In genomic region chr17:17480593-17481148, GRCh38 we compare ENCODE assay signal across 15 cellular contexts. TPM values are rescaled to one million over a fixed set of nuclear protein-coding genes. Genes with fewer than 3 reads are reported as not detected.
DNase-seq lines count a peak whose midpoint lies in the region; ATAC-seq and TF ChIP-seq lines count a peak whose summit lies in the region.
"Had no signal": no experiment of that assay in that cellular context is flagged by ENCODE, and none has a peak within 500 bp of the region (broad histone marks: within the 10 kb centered on the region; RNA-seq: fewer than 3 reads in every experiment).

No MANE protein-coding gene starts in this region.

- H3K4me3 Mint-ChIP-seq in activated CD8-positive, alpha-beta T cell treated with anti-CD3 and anti-CD28 coated beads for 36 hours, result no peak overlapping the region
- H3K4me3 Mint-ChIP-seq: GM23338 had no signal

- peaks cover 74% of the 10 kb centered on the region for H3K4me1 Mint-ChIP-seq in activated CD8-positive, alpha-beta T cell treated with anti-CD3 and anti-CD28 coated beads for 36 hours (ENCODE audit: low read depth)

- peak overlapping the region; percentile 75 for H3K27ac Mint-ChIP-seq in activated CD8-positive, alpha-beta T cell treated with anti-CD3 and anti-CD28 coated beads for 36 hours
- H3K27ac Mint-ChIP-seq: GM23338 had no signal

- WGBS in right cardiac atrium, result 75% methylated on average over 6 of the region's 6 CpGs
- 24% methylated on average over 6 of the region's 6 CpGs for WGBS in thymus
- WGBS in smooth muscle cell (ENCODE audit: low lambda C conversion rate), result 92% methylated on average over 6 of the region's 6 CpGs

- H3K9me3 ChIP-seq in right cardiac atrium (ENCODE audit: control insufficient read depth, low read length), result no peaks in the 10 kb centered on the region
- no peaks in the 10 kb centered on the region for H3K9me3 ChIP-seq in thymus (ENCODE audit: control insufficient read depth)
- no peaks in the 10 kb centered on the region for H3K9me3 ChIP-seq in smooth muscle cell (replicated peaks; ENCODE audit: low read depth)
- H3K9me3 ChIP-seq: pancreas, spleen had no signal

- no peak overlapping the region for H3K9ac ChIP-seq in smooth muscle cell (ENCODE audit: low read depth)

- H3K9me3 Mint-ChIP-seq in activated CD8-positive, alpha-beta T cell treated with anti-CD3 and anti-CD28 coated beads for 36 hours, result no peaks in the 10 kb centered on the region
- H3K9me3 Mint-ChIP-seq: GM23338 had no signal

- no peaks in the 10 kb centered on the region for H3K27me3 Mint-ChIP-seq in activated CD8-positive, alpha-beta T cell treated with anti-CD3 and anti-CD28 coated beads for 36 hours

- TF ChIP-seq CTCF in activated CD8-positive, alpha-beta T cell treated with anti-CD3 and anti-CD28 coated beads for 36 hours (IDR thresholded peaks at IDR 0.05), result no peak
- TF ChIP-seq CTCF in epithelial cell of esophagus (IDR thresholded peaks at IDR 0.05; ENCODE audit: insufficient read depth, low read depth, low read length, missing control alignments), result no peak
- TF ChIP-seq CTCF in smooth muscle cell (IDR thresholded peaks at IDR 0.05; ENCODE audit: borderline replicate concordance, insufficient read depth, poor library complexity, severe bottlenecking), result no peak

- CTCF ChIA-PET in activated CD8-positive, alpha-beta T cell treated with anti-CD3 and anti-CD28 coated beads for 36 hours (lab: Charles Lee), result interaction anchor here (1.1 to 1.6 kb wide), 2 partner anchors 13 to 16 kb away, joined by 5 read pairs; partner anchors contain the start of gene RASD1

- H3K36me3 ChIP-seq in thymus (ENCODE audit: control insufficient read depth, insufficient read depth) (peaks cover 6% of the 10 kb centered on the region), smooth muscle cell (ENCODE audit: low read depth) (no peaks in the 10 kb centered on the region)
- H3K36me3 ChIP-seq: pancreas had no signal

- peaks cover 51% of the 10 kb centered on the region for H4K20me1 ChIP-seq in smooth muscle cell (ENCODE audit: low read depth)

- no peak for ATAC-seq in right cardiac atrium
- ATAC-seq in activated CD8-positive, alpha-beta T cell treated with anti-CD3 and anti-CD28 coated beads for 36 hours, result no peak
- no peak for ATAC-seq in activated CD4-positive, CD25-positive, alpha-beta regulatory T cell treated with anti-CD3 and anti-CD28 coated beads, Interleukin-2, amount 50 U/mL, for 24 hours
- ATAC-seq: GM23338, pancreas, Right ventricle myocardium inferior had no signal

- no peak overlapping the region for H2AFZ ChIP-seq in smooth muscle cell (ENCODE audit: low read depth)
- H2AFZ ChIP-seq: GM23338 had no signal

- H3K27ac ChIP-seq in right cardiac atrium (ENCODE audit: low read length), result peak overlapping the region; percentile 30
- H3K27ac ChIP-seq in thymus (ENCODE audit: low read depth), result peak overlapping the region; percentile 44
- H3K27ac ChIP-seq in smooth muscle cell (ENCODE audit: low read depth), result no peak overlapping the region
- H3K27ac ChIP-seq: pancreas, spleen had no signal

- no peak overlapping the region for H3K4me3 ChIP-seq in right cardiac atrium (ENCODE audit: low read length)
- H3K4me3 ChIP-seq in epithelial cell of esophagus (ENCODE audit: low read length), result no peak overlapping the region
- no peak overlapping the region for H3K4me3 ChIP-seq in thymus (ENCODE audit: low read length)
- no peak overlapping the region for H3K4me3 ChIP-seq in smooth muscle cell
- H3K4me3 ChIP-seq: GM23338, pancreas, spleen had no signal

- POLR2A ChIA-PET in activated CD8-positive, alpha-beta T cell treated with anti-CD3 and anti-CD28 coated beads for 36 hours (lab: Charles Lee), result no interaction called here

- H3F3A ChIP-seq in smooth muscle cell (ENCODE audit: low read depth), result no peaks in the 10 kb centered on the region

- H3K36me3 Mint-ChIP-seq in activated CD8-positive, alpha-beta T cell treated with anti-CD3 and anti-CD28 coated beads for 36 hours (ENCODE audit: low read depth), result peaks cover 30% of the 10 kb centered on the region

- H3K4me2 ChIP-seq in smooth muscle cell, result no peak overlapping the region
- H3K4me2 ChIP-seq: GM23338 had no signal

- no peak for DNase-seq in right cardiac atrium
- DNase-seq in cardiac septum (ENCODE audit: low spot score), result no peak
- DNase-seq in activated CD8-positive, alpha-beta T cell treated with anti-CD3 and anti-CD28 coated beads for 36 hours, result no peak
- DNase-seq in epithelial cell of esophagus (ENCODE audit: low read depth), result peak; percentile 78
- DNase-seq in NK-92 (lab: John Stamatoyannopoulos, UW; ENCODE audit: unreplicated experiment), result no peak
- DNase-seq in smooth muscle cell (lab: John Stamatoyannopoulos, UW; ENCODE audit: unreplicated experiment), result no peak
- DNase-seq: activated CD4-positive, CD25-positive, alpha-beta regulatory T cell treated with anti-CD3 and anti-CD28 coated beads, Interleukin-2, amount 50 U/mL, for 72 hours; NCI-H1694; NCI-H226; pancreas; spleen had no signal

- peaks cover 12% of the 10 kb centered on the region for H3K4me1 ChIP-seq in right cardiac atrium (ENCODE audit: control insufficient read depth, insufficient read depth, low read length)
- peaks cover 42% of the 10 kb centered on the region for H3K4me1 ChIP-seq in thymus (ENCODE audit: control insufficient read depth, insufficient read depth, low read length)
- peaks cover 11% of the 10 kb centered on the region for H3K4me1 ChIP-seq in smooth muscle cell (ENCODE audit: low read depth)

- no peaks in the 10 kb centered on the region for H3K27me3 ChIP-seq in right cardiac atrium (ENCODE audit: control insufficient read depth, insufficient read depth)
- H3K27me3 ChIP-seq in thymus (ENCODE audit: control insufficient read depth, insufficient read depth), result no peaks in the 10 kb centered on the region
- no peaks in the 10 kb centered on the region for H3K27me3 ChIP-seq in smooth muscle cell (ENCODE audit: low read depth)
- H3K27me3 ChIP-seq: pancreas, spleen had no signal

- intact Hi-C loops in right cardiac atrium (cut with DNase I), result no loop called here
- intact Hi-C loops in cardiac septum (cut with DNase I), result no loop called here
- intact Hi-C loops in activated CD8-positive, alpha-beta T cell treated with anti-CD3 and anti-CD28 coated beads for 36 hours (cut with micrococcal nuclease), result no loop called here

- H3K79me2 ChIP-seq in smooth muscle cell (ENCODE audit: low read depth), result peaks cover 81% of the 10 kb centered on the region

RNA-seq across cellular contexts. Expression of gene MED9, which starts 3.9 kb away (rescaled TPM):
- total RNA-seq in right cardiac atrium, result 10 to 100 TPM; 30.7 to 35.6 (median 32.6) TPM
- polyA plus RNA-seq in right cardiac atrium, result 38.5 TPM
- total RNA-seq in cardiac septum, result 30.5 TPM
- total RNA-seq in activated CD8-positive, alpha-beta T cell treated with anti-CD3 and anti-CD28 coated beads for 36 hours, result 10 to 100 TPM; 14.2 to 14.7 TPM
- polyA plus RNA-seq in thymus, result 14.3 TPM
- total RNA-seq in smooth muscle cell, result 13.6 and 15.4 TPM in 2 replicates
- 8.4 and 9.6 TPM in 2 replicates for polyA plus RNA-seq in smooth muscle cell

RNA-seq across cellular contexts. Expression of gene RASD1, which starts 15.5 kb away (rescaled TPM):
- total RNA-seq in right cardiac atrium (10 to 100 TPM; 18.7 to 63.8 (median 39.9) TPM), cardiac septum (4.4 TPM), smooth muscle cell (1.4 and 5.0 TPM in 2 replicates)
- polyA plus RNA-seq in right cardiac atrium (66.2 TPM), thymus (12.1 TPM), smooth muscle cell (5.7 and 8.1 TPM in 2 replicates)
- total RNA-seq in activated CD8-positive, alpha-beta T cell treated with anti-CD3 and anti-CD28 coated beads for 36 hours, result under 1 TPM; 0.54 to 0.74 TPM
